1 cellular context compared by ENCODE assay signal in the genomic region with DNA sequence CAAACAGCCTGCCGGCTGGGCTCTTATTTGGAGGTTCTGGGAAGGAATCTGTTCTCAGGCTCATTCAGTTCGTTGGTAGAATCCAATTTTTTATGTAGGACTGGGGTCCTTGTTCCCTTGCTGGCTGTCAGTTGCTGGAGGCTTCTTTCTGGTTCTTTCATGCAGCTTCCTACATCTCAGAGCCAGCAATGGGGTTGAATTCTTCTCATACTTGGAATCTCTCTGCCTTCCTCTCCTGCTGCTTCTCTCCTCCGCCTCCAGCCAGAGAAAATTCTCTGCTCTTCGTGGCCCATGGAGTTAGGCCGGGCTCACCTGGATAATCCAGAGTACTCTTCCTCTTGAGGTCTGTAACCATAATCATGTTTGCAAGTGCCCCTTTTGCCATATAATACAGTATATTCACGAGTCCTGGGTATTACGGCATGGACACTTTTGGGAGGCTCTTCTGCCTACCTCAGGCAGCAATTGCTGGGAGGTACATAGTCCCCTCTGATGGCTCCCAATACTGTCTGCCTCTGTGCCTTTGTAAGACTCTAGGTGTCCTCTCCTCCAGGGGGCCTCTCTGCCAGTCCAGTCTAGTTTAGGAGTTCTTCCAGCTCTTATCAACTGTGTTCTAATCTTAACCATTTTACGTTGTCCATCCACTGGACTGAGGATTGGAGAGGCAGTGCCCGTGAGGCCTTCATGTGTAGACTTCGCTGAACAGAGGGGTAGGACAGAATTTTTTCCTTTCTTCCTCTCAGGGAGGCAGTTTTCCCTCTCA.
TF ChIP-seq lines count a peak whose summit lies in the region.

No MANE protein-coding gene starts in this region.

TF ChIP-seq in WTC11, 78 proteins besides CTCF, POLR2A, EP300 and RAD21 (continued from another document):
- TF ChIP-seq, protein P1, sequence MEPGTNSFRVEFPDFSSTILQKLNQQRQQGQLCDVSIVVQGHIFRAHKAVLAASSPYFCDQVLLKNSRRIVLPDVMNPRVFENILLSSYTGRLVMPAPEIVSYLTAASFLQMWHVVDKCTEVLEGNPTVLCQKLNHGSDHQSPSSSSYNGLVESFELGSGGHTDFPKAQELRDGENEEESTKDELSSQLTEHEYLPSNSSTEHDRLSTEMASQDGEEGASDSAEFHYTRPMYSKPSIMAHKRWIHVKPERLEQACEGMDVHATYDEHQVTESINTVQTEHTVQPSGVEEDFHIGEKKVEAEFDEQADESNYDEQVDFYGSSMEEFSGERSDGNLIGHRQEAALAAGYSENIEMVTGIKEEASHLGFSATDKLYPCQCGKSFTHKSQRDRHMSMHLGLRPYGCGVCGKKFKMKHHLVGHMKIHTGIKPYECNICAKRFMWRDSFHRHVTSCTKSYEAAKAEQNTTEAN (CRISPR knock-in tag; IDR thresholded peaks at IDR 0.05): no peak
- TF ChIP-seq SMAD4 (CRISPR knock-in tag; IDR thresholded peaks at IDR 0.05): no peak
- TF ChIP-seq GRHL2 (CRISPR knock-in tag; IDR thresholded peaks at IDR 0.05; ENCODE audit: insufficient replicate concordance, severe bottlenecking): no peak
- no peak for TF ChIP-seq ZNF121 (CRISPR knock-in tag; IDR thresholded peaks at IDR 0.05)
- no peak for TF ChIP-seq FOXJ3 (CRISPR knock-in tag; IDR thresholded peaks at IDR 0.05; ENCODE audit: borderline replicate concordance)
- TF ChIP-seq HMGA2 (CRISPR knock-in tag; IDR thresholded peaks at IDR 0.05): no peak
- TF ChIP-seq TEAD1 (CRISPR knock-in tag; IDR thresholded peaks at IDR 0.05): no peak
- TF ChIP-seq ZNF219 (CRISPR knock-in tag; IDR thresholded peaks at IDR 0.05; ENCODE audit: borderline replicate concordance): no peak
